In the genomic region with DNA sequence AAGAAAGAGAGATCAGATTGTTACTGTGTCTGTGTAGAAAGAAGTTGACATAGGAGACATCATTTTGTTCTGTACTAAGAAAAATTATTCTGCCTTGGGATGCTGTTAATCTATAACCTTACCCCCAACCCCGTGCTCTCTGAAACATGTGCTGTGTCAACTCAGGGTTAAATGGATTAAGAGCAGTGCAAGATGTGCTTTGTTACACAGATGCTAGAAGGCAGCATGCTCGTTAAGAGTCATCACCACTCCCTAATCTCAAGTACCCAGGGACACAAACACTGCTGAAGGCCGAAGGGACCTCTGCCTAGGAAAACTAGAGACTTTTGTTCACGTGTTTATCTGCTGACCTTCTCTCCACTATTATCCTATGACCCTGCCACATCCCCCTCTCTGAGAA, we compare ENCODE assay signal across 1 cellular context.
TF ChIP-seq lines count a peak whose summit lies in the region.

No MANE protein-coding gene starts in this region.

TF ChIP-seq in HepG2, 621 proteins besides CTCF, POLR2A, EP300 and RAD21:
- TF ChIP-seq PITX1 (CRISPR knock-in tag; IDR thresholded peaks at IDR 0.05) (0 out of 2 replicates have a peak, but pooled peaks have one; percentile 28), ZNF652 (CRISPR knock-in tag; IDR thresholded peaks at IDR 0.05; ENCODE audit: borderline replicate concordance, low read depth) (peak; percentile 67; the same call in 1 of the 2 replicates), BCL6 (CRISPR knock-in tag; IDR thresholded peaks at IDR 0.05) (peak; percentile 41; the same call in 1 of the 2 replicates)
- TF ChIP-seq, protein P1, sequence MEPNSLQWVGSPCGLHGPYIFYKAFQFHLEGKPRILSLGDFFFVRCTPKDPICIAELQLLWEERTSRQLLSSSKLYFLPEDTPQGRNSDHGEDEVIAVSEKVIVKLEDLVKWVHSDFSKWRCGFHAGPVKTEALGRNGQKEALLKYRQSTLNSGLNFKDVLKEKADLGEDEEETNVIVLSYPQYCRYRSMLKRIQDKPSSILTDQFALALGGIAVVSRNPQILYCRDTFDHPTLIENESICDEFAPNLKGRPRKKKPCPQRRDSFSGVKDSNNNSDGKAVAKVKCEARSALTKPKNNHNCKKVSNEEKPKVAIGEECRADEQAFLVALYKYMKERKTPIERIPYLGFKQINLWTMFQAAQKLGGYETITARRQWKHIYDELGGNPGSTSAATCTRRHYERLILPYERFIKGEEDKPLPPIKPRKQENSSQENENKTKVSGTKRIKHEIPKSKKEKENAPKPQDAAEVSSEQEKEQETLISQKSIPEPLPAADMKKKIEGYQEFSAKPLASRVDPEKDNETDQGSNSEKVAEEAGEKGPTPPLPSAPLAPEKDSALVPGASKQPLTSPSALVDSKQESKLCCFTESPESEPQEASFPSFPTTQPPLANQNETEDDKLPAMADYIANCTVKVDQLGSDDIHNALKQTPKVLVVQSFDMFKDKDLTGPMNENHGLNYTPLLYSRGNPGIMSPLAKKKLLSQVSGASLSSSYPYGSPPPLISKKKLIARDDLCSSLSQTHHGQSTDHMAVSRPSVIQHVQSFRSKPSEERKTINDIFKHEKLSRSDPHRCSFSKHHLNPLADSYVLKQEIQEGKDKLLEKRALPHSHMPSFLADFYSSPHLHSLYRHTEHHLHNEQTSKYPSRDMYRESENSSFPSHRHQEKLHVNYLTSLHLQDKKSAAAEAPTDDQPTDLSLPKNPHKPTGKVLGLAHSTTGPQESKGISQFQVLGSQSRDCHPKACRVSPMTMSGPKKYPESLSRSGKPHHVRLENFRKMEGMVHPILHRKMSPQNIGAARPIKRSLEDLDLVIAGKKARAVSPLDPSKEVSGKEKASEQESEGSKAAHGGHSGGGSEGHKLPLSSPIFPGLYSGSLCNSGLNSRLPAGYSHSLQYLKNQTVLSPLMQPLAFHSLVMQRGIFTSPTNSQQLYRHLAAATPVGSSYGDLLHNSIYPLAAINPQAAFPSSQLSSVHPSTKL (CRISPR knock-in tag; IDR thresholded peaks at IDR 0.05) = peak; percentile 14; the same call in 1 of the 2 replicates
